ENCODE assay signal across 19 cellular contexts in the genomic region with DNA sequence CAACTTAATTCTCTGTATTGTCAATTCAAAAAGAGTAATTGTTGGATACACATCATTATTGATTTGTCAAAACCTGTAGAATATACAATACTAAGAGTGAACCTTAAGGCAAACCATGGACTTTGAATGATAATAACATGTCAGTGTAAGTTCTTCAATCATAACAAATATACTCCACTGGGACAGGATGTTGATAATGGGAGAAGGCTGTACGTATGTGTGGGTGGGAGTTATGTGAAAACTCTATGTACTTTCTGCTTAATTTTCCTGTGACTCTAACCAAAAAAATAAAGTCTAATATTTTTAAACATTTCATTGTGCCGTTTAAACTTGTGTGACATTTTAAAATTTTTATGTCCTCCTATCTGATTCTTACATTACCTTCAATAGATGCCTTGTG.
DNase-seq lines count a peak whose midpoint lies in the region; ATAC-seq and TF ChIP-seq lines count a peak whose summit lies in the region.
"Had no signal": no experiment of that assay in that cellular context is flagged by ENCODE, and none has a peak within 500 bp of the region (broad histone marks: within the 10 kb centered on the region; RNA-seq: fewer than 3 reads in every experiment).

No MANE protein-coding gene starts in this region.

- POLR2A ChIA-PET in A673 (lab: Charles Lee; ENCODE audit: low non-redundant PET) = no interaction called here

- H3K27ac Mint-ChIP-seq in GM23338 = no peak overlapping the region
- H3K27ac Mint-ChIP-seq: CD4-positive, alpha-beta memory T cell; HFFc6 had no signal

- H3K4me2 ChIP-seq in GM23338 = no peak overlapping the region
- peak overlapping the region; percentile 50 for H3K4me2 ChIP-seq in skeletal muscle satellite cell (ENCODE audit: low read length)
- H3K4me2 ChIP-seq: A549 had no signal

- peaks cover 28% of the 10 kb centered on the region for H3K4me1 Mint-ChIP-seq in GM23338
- H3K4me1 Mint-ChIP-seq: CD4-positive, alpha-beta memory T cell had no signal

- CTCF ChIA-PET in A673 (lab: Charles Lee) = no interaction called here

- no TSS peak for BruUV-seq in A673 (replicated peaks; lab: Mats Ljungman, UMichigan)

- H3K9me3 Mint-ChIP-seq in GM23338 = no peaks in the 10 kb centered on the region
- H3K9me3 Mint-ChIP-seq: HFFc6 had no signal

- TF ChIP-seq CTCF in GM23338 (conservative IDR thresholded peaks at IDR 0.05; ENCODE audit: low read depth in 2 of 2) = no peak
- no peak for TF ChIP-seq CTCF in fibroblast of mammary gland (conservative IDR thresholded peaks at IDR 0.05; ENCODE audit: control insufficient read depth, insufficient read depth, low read depth, low read length)
- no peak for TF ChIP-seq CTCF in A673 (conservative IDR thresholded peaks at IDR 0.05; ENCODE audit: low read depth, low read length)

- H3K27me3 ChIP-seq in GM23338 (ENCODE audit: insufficient read depth) = peaks cover 16% of the 10 kb centered on the region
- H3K27me3 ChIP-seq in skeletal muscle satellite cell (ENCODE audit: control insufficient read depth, insufficient read depth, low read length) = no peaks in the 10 kb centered on the region
- H3K27me3 ChIP-seq in A673 (replicated peaks; ENCODE audit: insufficient read depth, low read depth, low read length, poor library complexity) = peaks cover 12% of the 10 kb centered on the region

- no peak for DNase-seq in GM23338 (ENCODE audit: low spot score)
- peak; percentile 6 for DNase-seq in NCI-H460 (ENCODE audit: extremely low read depth, low read depth)
- peak; percentile 59 for DNase-seq in fibroblast of mammary gland (ENCODE audit: low read depth)
- DNase-seq in NCI-H526 (lab: John Stamatoyannopoulos, UW) = no peak
- DNase-seq in A673 (ENCODE audit: low spot score) = no peak
- DNase-seq: 8988T; C1 segment of cervical spinal cord; Calu3; CD4-positive, alpha-beta memory T cell; COR-L47; DMS53; DMS79 treated with DMSO at 0.1 percent for 48 hours; GF-D8; GOT3; HFFc6 had no signal

- no peak overlapping the region for H3K27ac ChIP-seq in GM23338 (ENCODE audit: low read depth)
- no peak overlapping the region for H3K27ac ChIP-seq in A673 (ENCODE audit: low read depth, low read length, poor library complexity, severe bottlenecking)
- H3K27ac ChIP-seq: A549 had no signal

- H2AFZ ChIP-seq in GM23338 = 0 out of 2 replicates have a peak overlapping the region, but pooled peaks have one; percentile 69

- H3K9me3 ChIP-seq in skeletal muscle satellite cell (replicated peaks; ENCODE audit: low read length) = no peaks in the 10 kb centered on the region
- H3K9me3 ChIP-seq in A673 (ENCODE audit: low read depth, low read length, poor library complexity, severe bottlenecking) = no peaks in the 10 kb centered on the region
- H3K9me3 ChIP-seq: A549, HAP-1 had no signal

- H3K79me2 ChIP-seq in GM23338 (replicated peaks; ENCODE audit: insufficient read depth) = no peaks in the 10 kb centered on the region

- H3K27me3 Mint-ChIP-seq in GM23338 (ENCODE audit: insufficient read depth, low read depth, poor library complexity) = peaks cover 6% of the 10 kb centered on the region
- H3K27me3 Mint-ChIP-seq: CD4-positive, alpha-beta memory T cell had no signal

- H3K36me3 Mint-ChIP-seq in GM23338 (ENCODE audit: low read depth) = no peaks in the 10 kb centered on the region
- H3K36me3 Mint-ChIP-seq: CD4-positive, alpha-beta memory T cell had no signal

- no peak overlapping the region for H3K4me3 Mint-ChIP-seq in GM23338
- H3K4me3 Mint-ChIP-seq: CD4-positive, alpha-beta memory T cell had no signal

- H3F3A ChIP-seq in GM23338 (replicated peaks; ENCODE audit: low read depth) = no peaks in the 10 kb centered on the region

- H3K36me3 ChIP-seq in GM23338 (ENCODE audit: insufficient read depth) = no peaks in the 10 kb centered on the region
- no peaks in the 10 kb centered on the region for H3K36me3 ChIP-seq in skeletal muscle satellite cell (ENCODE audit: insufficient read depth, low read length)
- H3K36me3 ChIP-seq in A673 (ENCODE audit: insufficient read depth, low read length, poor library complexity, severe bottlenecking) = no peaks in the 10 kb centered on the region
- H3K36me3 ChIP-seq: HAP-1 had no signal

- H3K4me1 ChIP-seq in GM23338 (ENCODE audit: insufficient read depth) (peaks cover 16% of the 10 kb centered on the region), skeletal muscle satellite cell (ENCODE audit: control insufficient read depth, insufficient read depth, low read length) (peaks cover 24% of the 10 kb centered on the region), A673 (ENCODE audit: insufficient read depth, low read length, poor library complexity, severe bottlenecking) (no peaks in the 10 kb centered on the region)
- H3K4me1 ChIP-seq: A549, HAP-1 had no signal

- no peaks in the 10 kb centered on the region for H4K20me1 ChIP-seq in GM23338 (replicated peaks; ENCODE audit: insufficient read depth)

- H3K9ac ChIP-seq in skeletal muscle satellite cell (ENCODE audit: low read depth, low read length) = no peak overlapping the region

- intact Hi-C loops in A673 (cut with micrococcal nuclease; ENCODE audit: unreplicated experiment) = no loop called here

- no peak overlapping the region for H3K4me3 ChIP-seq in GM23338
- H3K4me3 ChIP-seq in fibroblast of mammary gland (ENCODE audit: control insufficient read depth, low read depth, low read length) = no peak overlapping the region
- no peak overlapping the region for H3K4me3 ChIP-seq in skeletal muscle satellite cell (ENCODE audit: low read length)
- no peak overlapping the region for H3K4me3 ChIP-seq in A673 (ENCODE audit: low read depth, low read length, poor library complexity, severe bottlenecking)
- H3K4me3 ChIP-seq: A549, HAP-1 had no signal

- H3K9me2 ChIP-seq in GM23338 (ENCODE audit: insufficient read depth) = peaks cover 10% of the 10 kb centered on the region

- no peak for ATAC-seq in GM23338
- ATAC-seq in esophagus mucosa = no peak
- ATAC-seq: A549 had no signal

TF ChIP-seq in GM23338, 12 proteins besides CTCF, POLR2A, EP300 and RAD21 (continues in another document):
- TF ChIP-seq EZH2 (IDR thresholded peaks at IDR 0.05; ENCODE audit: low read depth, unreplicated experiment) = no peak
- TF ChIP-seq ZNF331 (CRISPR knock-in tag; IDR thresholded peaks at IDR 0.05; ENCODE audit: low read depth) = no peak
- TF ChIP-seq EZH2phosphoT487 (IDR thresholded peaks at IDR 0.05; ENCODE audit: unreplicated experiment) = no peak
- TF ChIP-seq JUNB (IDR thresholded peaks at IDR 0.05; ENCODE audit: unreplicated experiment) = no peak
- TF ChIP-seq NANOG (IDR thresholded peaks at IDR 0.05; ENCODE audit: borderline replicate concordance) = no peak
- no peak for TF ChIP-seq CREB1 (CRISPR knock-in tag; IDR thresholded peaks at IDR 0.05; ENCODE audit: low read depth)
- TF ChIP-seq, protein P1, sequence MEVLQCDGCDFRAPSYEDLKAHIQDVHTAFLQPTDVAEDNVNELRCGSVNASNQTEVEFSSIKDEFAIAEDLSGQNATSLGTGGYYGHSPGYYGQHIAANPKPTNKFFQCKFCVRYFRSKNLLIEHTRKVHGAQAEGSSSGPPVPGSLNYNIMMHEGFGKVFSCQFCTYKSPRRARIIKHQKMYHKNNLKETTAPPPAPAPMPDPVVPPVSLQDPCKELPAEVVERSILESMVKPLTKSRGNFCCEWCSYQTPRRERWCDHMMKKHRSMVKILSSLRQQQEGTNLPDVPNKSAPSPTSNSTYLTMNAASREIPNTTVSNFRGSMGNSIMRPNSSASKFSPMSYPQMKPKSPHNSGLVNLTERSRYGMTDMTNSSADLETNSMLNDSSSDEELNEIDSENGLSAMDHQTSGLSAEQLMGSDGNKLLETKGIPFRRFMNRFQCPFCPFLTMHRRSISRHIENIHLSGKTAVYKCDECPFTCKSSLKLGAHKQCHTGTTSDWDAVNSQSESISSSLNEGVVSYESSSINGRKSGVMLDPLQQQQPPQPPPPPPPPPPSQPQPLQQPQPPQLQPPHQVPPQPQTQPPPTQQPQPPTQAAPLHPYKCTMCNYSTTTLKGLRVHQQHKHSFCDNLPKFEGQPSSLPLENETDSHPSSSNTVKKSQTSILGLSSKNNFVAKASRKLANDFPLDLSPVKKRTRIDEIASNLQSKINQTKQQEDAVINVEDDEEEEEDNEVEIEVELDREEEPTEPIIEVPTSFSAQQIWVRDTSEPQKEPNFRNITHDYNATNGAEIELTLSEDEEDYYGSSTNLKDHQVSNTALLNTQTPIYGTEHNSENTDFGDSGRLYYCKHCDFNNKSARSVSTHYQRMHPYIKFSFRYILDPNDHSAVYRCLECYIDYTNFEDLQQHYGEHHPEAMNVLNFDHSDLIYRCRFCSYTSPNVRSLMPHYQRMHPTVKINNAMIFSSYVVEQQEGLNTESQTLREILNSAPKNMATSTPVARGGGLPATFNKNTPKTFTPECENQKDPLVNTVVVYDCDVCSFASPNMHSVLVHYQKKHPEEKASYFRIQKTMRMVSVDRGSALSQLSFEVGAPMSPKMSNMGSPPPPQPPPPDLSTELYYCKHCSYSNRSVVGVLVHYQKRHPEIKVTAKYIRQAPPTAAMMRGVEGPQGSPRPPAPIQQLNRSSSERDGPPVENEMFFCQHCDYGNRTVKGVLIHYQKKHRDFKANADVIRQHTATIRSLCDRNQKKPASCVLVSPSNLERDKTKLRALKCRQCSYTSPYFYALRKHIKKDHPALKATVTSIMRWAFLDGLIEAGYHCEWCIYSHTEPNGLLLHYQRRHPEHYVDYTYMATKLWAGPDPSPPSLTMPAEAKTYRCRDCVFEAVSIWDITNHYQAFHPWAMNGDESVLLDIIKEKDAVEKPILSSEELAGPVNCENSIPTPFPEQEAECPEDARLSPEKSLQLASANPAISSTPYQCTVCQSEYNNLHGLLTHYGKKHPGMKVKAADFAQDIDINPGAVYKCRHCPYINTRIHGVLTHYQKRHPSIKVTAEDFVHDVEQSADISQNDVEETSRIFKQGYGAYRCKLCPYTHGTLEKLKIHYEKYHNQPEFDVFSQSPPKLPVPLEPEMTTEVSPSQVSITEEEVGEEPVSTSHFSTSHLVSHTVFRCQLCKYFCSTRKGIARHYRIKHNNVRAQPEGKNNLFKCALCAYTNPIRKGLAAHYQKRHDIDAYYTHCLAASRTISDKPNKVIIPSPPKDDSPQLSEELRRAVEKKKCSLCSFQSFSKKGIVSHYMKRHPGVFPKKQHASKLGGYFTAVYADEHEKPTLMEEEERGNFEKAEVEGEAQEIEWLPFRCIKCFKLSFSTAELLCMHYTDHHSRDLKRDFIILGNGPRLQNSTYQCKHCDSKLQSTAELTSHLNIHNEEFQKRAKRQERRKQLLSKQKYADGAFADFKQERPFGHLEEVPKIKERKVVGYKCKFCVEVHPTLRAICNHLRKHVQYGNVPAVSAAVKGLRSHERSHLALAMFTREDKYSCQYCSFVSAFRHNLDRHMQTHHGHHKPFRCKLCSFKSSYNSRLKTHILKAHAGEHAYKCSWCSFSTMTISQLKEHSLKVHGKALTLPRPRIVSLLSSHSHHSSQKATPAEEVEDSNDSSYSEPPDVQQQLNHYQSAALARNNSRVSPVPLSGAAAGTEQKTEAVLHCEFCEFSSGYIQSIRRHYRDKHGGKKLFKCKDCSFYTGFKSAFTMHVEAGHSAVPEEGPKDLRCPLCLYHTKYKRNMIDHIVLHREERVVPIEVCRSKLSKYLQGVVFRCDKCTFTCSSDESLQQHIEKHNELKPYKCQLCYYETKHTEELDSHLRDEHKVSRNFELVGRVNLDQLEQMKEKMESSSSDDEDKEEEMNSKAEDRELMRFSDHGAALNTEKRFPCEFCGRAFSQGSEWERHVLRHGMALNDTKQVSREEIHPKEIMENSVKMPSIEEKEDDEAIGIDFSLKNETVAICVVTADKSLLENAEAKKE (CRISPR knock-in tag; IDR thresholded peaks at IDR 0.05) = no peak

Comparison
In these comparisons a context has a peak if more than half of its experiments do, and no peak if none do; other contexts are left out.
1. DNase-seq: peak in NCI-H460 (single experiment) and fibroblast of mammary gland (single experiment); none in GM23338 (single experiment), NCI-H526 (0 of 2) and A673 (single experiment).